24 cellular contexts compared by ENCODE assay signal in the genomic region with DNA sequence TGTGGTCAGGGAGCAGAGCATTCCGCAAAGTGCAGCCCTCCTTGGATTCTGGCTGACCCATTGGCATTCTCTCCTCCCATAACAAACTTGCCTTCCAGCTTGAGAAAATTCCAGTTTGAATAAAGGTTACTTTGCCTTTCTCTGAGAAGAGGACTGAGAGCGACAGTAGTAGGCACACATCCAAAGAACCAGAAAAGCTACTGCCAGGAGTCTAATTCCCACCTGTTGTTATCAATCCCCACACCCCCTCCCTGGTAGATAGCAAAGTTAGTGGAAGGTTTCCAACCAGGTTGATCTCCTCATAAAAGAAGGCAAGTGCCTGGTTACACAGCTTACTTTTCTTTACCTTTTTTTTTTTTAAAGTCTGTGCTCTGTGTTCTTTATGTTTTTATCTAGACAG.
DNase-seq lines count a peak whose midpoint lies in the region; FAIRE-seq and TF ChIP-seq lines count a peak whose summit lies in the region.
"Had no signal": no experiment of that assay in that cellular context is flagged by ENCODE, and none has a peak within 500 bp of the region (broad histone marks: within the 10 kb centered on the region; RNA-seq: fewer than 3 reads in every experiment).

No MANE protein-coding gene starts in this region.

- H3K27ac ChIP-seq in endodermal cell (ENCODE audit: low read depth, low read length) (no peak overlapping the region), testis (no peak overlapping the region), breast epithelium (no peak overlapping the region)
- H3K27ac ChIP-seq: GM23248, HL-60, KMS-11, SJSA1 had no signal

- H3K4me3 Mint-ChIP-seq in endodermal cell (no peak overlapping the region), nephron (peak overlapping the region in 1 of 3 experiments; percentile 12)
- H3K4me3 Mint-ChIP-seq: CD4-positive, CD25-positive, alpha-beta regulatory T cell had no signal

- H3K9me3 Mint-ChIP-seq in endodermal cell (peaks cover 6% of the 10 kb centered on the region), nephron (peaks cover 12% of the 10 kb centered on the region)

- intact Hi-C loops in testis (cut with DNase I; ENCODE audit: low total_unique reads) (no loop called here), breast epithelium (cut with DNase I; ENCODE audit: low total_unique reads) (no loop called here)

- no peaks in the 10 kb centered on the region for H3K27me3 Mint-ChIP-seq in endodermal cell (ENCODE audit: insufficient read depth)
- no peaks in the 10 kb centered on the region for H3K27me3 Mint-ChIP-seq in nephron (ENCODE audit: low read depth)

- 70% methylated on average over 2 of the region's 2 CpGs; no CpG with 5 or more reads in 1 of the 2 experiments for WGBS in endodermal cell (ENCODE audit: insufficient coverage in 1 of 2, insufficient read length in 1 of 2), 2 experiments
- WGBS in testis, 2 donors, result 29 to 58% methylated on average over 2 of the region's 2 CpGs

- H3K4me1 Mint-ChIP-seq in endodermal cell (peaks cover 76% of the 10 kb centered on the region), nephron (peaks cover 67% of the 10 kb centered on the region)
- H3K4me1 Mint-ChIP-seq: CD4-positive, CD25-positive, alpha-beta regulatory T cell had no signal

- H3K4me3 ChIP-seq in endodermal cell (ENCODE audit: low read length) (peak overlapping the region; percentile 63), testis (no peak overlapping the region), breast epithelium (no peak overlapping the region)
- H3K4me3 ChIP-seq: GM23248, MG63, SJSA1 had no signal

- H3K4me1 ChIP-seq in endodermal cell (ENCODE audit: control insufficient read depth, insufficient read depth, low read length), result peaks cover 14% of the 10 kb centered on the region
- H3K4me1 ChIP-seq in testis, result no peaks in the 10 kb centered on the region
- no peaks in the 10 kb centered on the region for H3K4me1 ChIP-seq in breast epithelium
- H3K4me1 ChIP-seq: BE2C, SJSA1 had no signal

- peak overlapping the region; percentile 81 for H3K27ac Mint-ChIP-seq in endodermal cell
- H3K27ac Mint-ChIP-seq in nephron, result peak overlapping the region; percentile 1 to 89 (median 41)
- H3K27ac Mint-ChIP-seq: CD4-positive, CD25-positive, alpha-beta regulatory T cell had no signal

- TF ChIP-seq CTCF in endodermal cell (conservative IDR thresholded peaks at IDR 0.05) (no peak), nephron (IDR thresholded peaks at IDR 0.05; ENCODE audit: unreplicated experiment in 3 of 3) (no peak), testis (IDR thresholded peaks at IDR 0.05) (no peak), breast epithelium (IDR thresholded peaks at IDR 0.05) (no peak)

- H3K27me3 ChIP-seq in endodermal cell (ENCODE audit: control insufficient read depth, insufficient read depth, low read length, poor library complexity, severe bottlenecking) (no peaks in the 10 kb centered on the region), testis (no peaks in the 10 kb centered on the region), breast epithelium (no peaks in the 10 kb centered on the region)
- H3K27me3 ChIP-seq: BE2C, MG63, SJSA1 had no signal

- TF ChIP-seq POLR2A in testis (IDR thresholded peaks at IDR 0.05) (no peak), breast epithelium (IDR thresholded peaks at IDR 0.05) (no peak)

- no peaks in the 10 kb centered on the region for H3K36me3 Mint-ChIP-seq in endodermal cell (ENCODE audit: low read depth)
- H3K36me3 Mint-ChIP-seq in nephron (ENCODE audit: low read depth), result peaks cover 3% of the 10 kb centered on the region
- H3K36me3 Mint-ChIP-seq: CD4-positive, CD25-positive, alpha-beta regulatory T cell had no signal

- DNase-seq in NCI-H1105 treated with DMSO at 0.1 percent for 48 hours (lab: John Stamatoyannopoulos, UW) (peak; percentile 10), NCI-H1105 (lab: John Stamatoyannopoulos, UW) (no peak), endodermal cell (peak; percentile 54), urothelium cell line (ENCODE audit: low spot score) (no peak), 8988T (no peak), testis (no peak), breast epithelium (ENCODE audit: low spot score in 2 of 2) (no peak)
- DNase-seq: BE2C; CD4-positive, CD25-positive, alpha-beta regulatory T cell; GF-D8; GM23248; HCEC 1CT; MG63; NCI-H1048; NCI-H146; NCI-H2081; NCI-H510A; NCI-H774 had no signal

- no peak overlapping the region for H3K9ac ChIP-seq in endodermal cell (ENCODE audit: extremely low read depth, low read length, poor library complexity, severe bottlenecking)
- H3K9ac ChIP-seq: GM23248, KMS-11 had no signal

- FAIRE-seq in urothelium cell line (lab: Jason Lieb, UNC), result peak; percentile 94
- FAIRE-seq: GM19239 had no signal

- H3K36me3 ChIP-seq in endodermal cell (ENCODE audit: control insufficient read depth, insufficient read depth, low read length), result no peaks in the 10 kb centered on the region
- no peaks in the 10 kb centered on the region for H3K36me3 ChIP-seq in testis (ENCODE audit: low read depth, missing control alignments)
- no peaks in the 10 kb centered on the region for H3K36me3 ChIP-seq in breast epithelium
- H3K36me3 ChIP-seq: BE2C, MG63, SJSA1 had no signal

- H3K9me3 ChIP-seq in endodermal cell (ENCODE audit: control insufficient read depth, low read length) (peaks cover 7% of the 10 kb centered on the region), testis (no peaks in the 10 kb centered on the region), breast epithelium (no peaks in the 10 kb centered on the region)
- H3K9me3 ChIP-seq: BE2C, Caco-2, MG63, SJSA1 had no signal

Comparison
In these comparisons a context has a peak if more than half of its experiments do, and no peak if none do; other contexts are left out.
1. DNase-seq: peak in NCI-H1105 treated with DMSO at 0.1 percent for 48 hours (single experiment) and endodermal cell (single experiment); none in NCI-H1105 (single experiment), urothelium cell line (single experiment), 8988T (single experiment), testis (single experiment) and breast epithelium (0 of 2).